Comparison of ENCODE assay signal across 27 cellular contexts in the genomic region with DNA sequence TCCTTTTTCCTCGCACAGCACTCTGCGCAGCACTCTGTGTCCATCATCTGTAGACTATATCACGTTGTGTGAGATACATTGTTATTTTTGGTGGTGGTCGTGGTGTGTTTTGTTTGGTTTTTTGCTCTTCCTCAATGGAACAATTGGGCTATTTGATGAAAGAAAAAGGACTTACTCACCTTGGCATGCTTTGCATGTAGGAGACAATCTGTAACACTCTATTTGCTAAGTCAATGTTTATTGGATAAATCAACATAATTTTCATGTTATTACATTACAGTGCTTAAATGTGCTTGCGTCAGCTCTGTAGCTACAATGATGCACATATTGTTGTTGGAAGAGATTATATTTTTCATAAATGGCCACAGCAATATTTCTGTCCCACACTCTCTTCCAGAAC.
"Had no signal": no experiment of that assay in that cellular context is flagged by ENCODE, and none has a peak within 500 bp of the region (broad histone marks: within the 10 kb centered on the region; RNA-seq: fewer than 3 reads in every experiment).

No MANE protein-coding gene starts in this region.

- H3K9me3 ChIP-seq: ascending aorta, neutrophil, ovary, prostate gland, stomach, transverse colon, uterus had no signal

- H3K9me3 Mint-ChIP-seq: activated naive CD4-positive, alpha-beta T cell treated with anti-CD3 and anti-CD28 coated beads, Interleukin-2, amount 10 ng/mL, durations not matched to agents 7 days and 5 days; dendritic cell treated with granulocyte-macrophage colony-stimulating factor and Interleukin-4, amounts not matched to agents 40 ng/mL and 50 ng/mL, for 4 days; stimulated activated naive B cell treated with anti-CD40 and anti-IgM and Interleukin-4, amounts not matched to agents 10 μg/mL and 1 μg/mL and 100 μg/mL, for 72 hours; T-helper 2 cell treated with Interferon-gamma antibody and Interleukin-4, amounts not matched to agents 5 μg/mL and 100 μg/mL, for 36 hours had no signal

- DNase-seq: activated CD4-positive, alpha-beta T cell treated with anti-CD3 and anti-CD28 coated beads for 36 hours; activated CD4-positive, alpha-beta T cell treated with anti-CD3 and anti-CD28 coated beads, Interleukin-2, amount 50 U/mL, for 4 hours; activated CD4-positive, CD25-positive, alpha-beta regulatory T cell; activated gamma-delta T cell; activated naive CD4-positive, alpha-beta T cell treated with anti-CD3 and anti-CD28 coated beads, Interleukin-2, amount 10 ng/mL, durations not matched to agents 7 days and 5 days; activated naive CD8-positive, alpha-beta T cell treated with anti-CD3 and anti-CD28 coated beads, Interleukin-2, amount 10 ng/mL, durations not matched to agents 7 days and 5 days; activated T-cell treated with anti-CD3 and anti-CD28 coated beads for 4 hours; brain microvascular endothelial cell; endodermal cell; left cardiac atrium; left ventricle myocardium superior; nephron progenitor cell; ovary; retina; stimulated activated CD4-positive, alpha-beta T cell treated with anti-CD3 and anti-CD28 coated beads, Interleukin-15, amount 100 ng/mL, for 24 hours; stimulated activated CD4-positive, alpha-beta T cell treated with anti-CD3 and anti-CD28 coated beads, Interleukin-2, amount 100 ng/mL, for 24 hours; stimulated activated naive B cell treated with anti-CD40 and anti-IgM and Interleukin-4, amounts not matched to agents 10 μg/mL and 1 μg/mL and 100 μg/mL, for 72 hours; stomach; T-helper 1 cell; transverse colon; uterus had no signal

- H3K27ac Mint-ChIP-seq: activated CD4-positive, alpha-beta T cell treated with anti-CD3 and anti-CD28 coated beads for 36 hours; activated naive CD4-positive, alpha-beta T cell treated with anti-CD3 and anti-CD28 coated beads, Interleukin-2, amount 10 ng/mL, durations not matched to agents 7 days and 5 days; activated naive CD8-positive, alpha-beta T cell treated with anti-CD3 and anti-CD28 coated beads, Interleukin-2, amount 10 ng/mL, durations not matched to agents 7 days and 5 days; activated T-helper 1 cell treated with anti-CD3 and anti-CD28 coated beads, Interleukin-12 subunit alpha, Interleukin-12 subunit beta, Interleukin-2, Interleukin-4 antibody, amounts not matched to agents 30 ng/mL and 10 ng/mL and 1 ng/mL, durations not matched to agents 14 hours and 24 hours and 36 hours; dendritic cell treated with granulocyte-macrophage colony-stimulating factor and Interleukin-4, amounts not matched to agents 40 ng/mL and 50 ng/mL, for 4 days; endodermal cell; nephron progenitor cell; stimulated activated naive B cell treated with anti-CD40 and anti-IgM and Interleukin-4, amounts not matched to agents 10 μg/mL and 1 μg/mL and 100 μg/mL, for 72 hours; T-helper 2 cell treated with Interferon-gamma antibody and Interleukin-4, amounts not matched to agents 5 μg/mL and 100 μg/mL, for 36 hours had no signal

- H3K4me1 Mint-ChIP-seq: activated CD4-positive, alpha-beta T cell treated with anti-CD3 and anti-CD28 coated beads for 36 hours; activated naive CD4-positive, alpha-beta T cell treated with anti-CD3 and anti-CD28 coated beads, Interleukin-2, amount 10 ng/mL, durations not matched to agents 7 days and 5 days; endodermal cell; nephron progenitor cell; stimulated activated naive B cell treated with anti-CD40 and anti-IgM and Interleukin-4, amounts not matched to agents 10 μg/mL and 1 μg/mL and 100 μg/mL, for 72 hours had no signal

- H3K4me1 ChIP-seq: uterus had no signal

- ATAC-seq: activated CD4-positive, alpha-beta T cell treated with anti-CD3 and anti-CD28 coated beads for 36 hours; stimulated activated naive B cell treated with anti-CD40 and anti-IgM and Interleukin-4, amounts not matched to agents 10 μg/mL and 1 μg/mL and 100 μg/mL, for 72 hours had no signal

- H3K27me3 Mint-ChIP-seq: activated CD4-positive, alpha-beta T cell treated with anti-CD3 and anti-CD28 coated beads for 36 hours; activated naive CD4-positive, alpha-beta T cell treated with anti-CD3 and anti-CD28 coated beads, Interleukin-2, amount 10 ng/mL, durations not matched to agents 7 days and 5 days; activated naive CD8-positive, alpha-beta T cell treated with anti-CD3 and anti-CD28 coated beads, Interleukin-2, amount 10 ng/mL, durations not matched to agents 7 days and 5 days; dendritic cell treated with granulocyte-macrophage colony-stimulating factor and Interleukin-4, amounts not matched to agents 40 ng/mL and 50 ng/mL, for 4 days; stimulated activated naive B cell treated with anti-CD40 and anti-IgM and Interleukin-4, amounts not matched to agents 10 μg/mL and 1 μg/mL and 100 μg/mL, for 72 hours had no signal

- H3K4me3 ChIP-seq: ascending aorta, ovary, prostate gland, stomach, transverse colon, uterus had no signal

- H3K4me3 Mint-ChIP-seq: activated CD4-positive, alpha-beta T cell treated with anti-CD3 and anti-CD28 coated beads for 36 hours; activated naive CD4-positive, alpha-beta T cell treated with anti-CD3 and anti-CD28 coated beads, Interleukin-2, amount 10 ng/mL, durations not matched to agents 7 days and 5 days; activated naive CD8-positive, alpha-beta T cell treated with anti-CD3 and anti-CD28 coated beads, Interleukin-2, amount 10 ng/mL, durations not matched to agents 7 days and 5 days; activated T-helper 1 cell treated with anti-CD3 and anti-CD28 coated beads, Interleukin-12 subunit alpha, Interleukin-12 subunit beta, Interleukin-2, Interleukin-4 antibody, amounts not matched to agents 30 ng/mL and 10 ng/mL and 1 ng/mL, durations not matched to agents 14 hours and 24 hours and 36 hours; dendritic cell treated with granulocyte-macrophage colony-stimulating factor and Interleukin-4, amounts not matched to agents 40 ng/mL and 50 ng/mL, for 4 days; endodermal cell; nephron progenitor cell; stimulated activated naive B cell treated with anti-CD40 and anti-IgM and Interleukin-4, amounts not matched to agents 10 μg/mL and 1 μg/mL and 100 μg/mL, for 72 hours; T-helper 2 cell treated with Interferon-gamma antibody and Interleukin-4, amounts not matched to agents 5 μg/mL and 100 μg/mL, for 36 hours had no signal

- H3K27ac ChIP-seq: ascending aorta, brain microvascular endothelial cell, neutrophil, ovary, stomach, uterus had no signal

- H3K27me3 ChIP-seq: ascending aorta, brain microvascular endothelial cell, neutrophil, ovary, stomach, transverse colon, uterus had no signal

- H3K36me3 Mint-ChIP-seq: activated naive CD4-positive, alpha-beta T cell treated with anti-CD3 and anti-CD28 coated beads, Interleukin-2, amount 10 ng/mL, durations not matched to agents 7 days and 5 days; activated naive CD8-positive, alpha-beta T cell treated with anti-CD3 and anti-CD28 coated beads, Interleukin-2, amount 10 ng/mL, durations not matched to agents 7 days and 5 days had no signal

- H3K36me3 ChIP-seq: ascending aorta, brain microvascular endothelial cell, neutrophil, ovary, prostate gland, stomach, transverse colon, uterus had no signal
